ENCODE assay signal across 27 cellular contexts in genomic region chr21:36408568-36408967, GRCh38. TPM values are rescaled to one million over a fixed set of nuclear protein-coding genes. Genes with fewer than 3 reads are reported as not detected.
DNase-seq lines count a peak whose midpoint lies in the region; ATAC-seq, FAIRE-seq and TF ChIP-seq lines count a peak whose summit lies in the region.
"Had no signal": no experiment of that assay in that cellular context is flagged by ENCODE, and none has a peak within 500 bp of the region (broad histone marks: within the 10 kb centered on the region; RNA-seq: fewer than 3 reads in every experiment).

No MANE protein-coding gene starts in this region.

- no peak overlapping the region for H2AFZ ChIP-seq in HepG2 (ENCODE audit: low read length)
- H2AFZ ChIP-seq: GM23248 had no signal

- H3K9me3 Mint-ChIP-seq in nephron progenitor cell (no peaks in the 10 kb centered on the region), progenitor cell of endocrine pancreas (ENCODE audit: low read depth) (no peaks in the 10 kb centered on the region)
- H3K9me3 Mint-ChIP-seq: CD4-positive, alpha-beta T cell; CD8-positive, alpha-beta memory T cell had no signal

- POLR2A ChIA-PET in RWPE1 (lab: Yijun Ruan, JAX; ENCODE audit: low non-redundant PET) = no interaction called here
- POLR2A ChIA-PET in HepG2 (lab: Yijun Ruan, JAX) = no interaction called here

- H3K9me3 ChIP-seq in HepG2 (ENCODE audit: low read length) = no peaks in the 10 kb centered on the region
- H3K9me3 ChIP-seq: A549; BE2C; BLaER1 treated with 17β-estradiol and CSF1 and Interleukin-3, amounts not matched to agents 10 nM and 100 nM had no signal

- H3K4me1 Mint-ChIP-seq in nephron progenitor cell (no peaks in the 10 kb centered on the region), progenitor cell of endocrine pancreas (ENCODE audit: low read depth) (no peaks in the 10 kb centered on the region)
- H3K4me1 Mint-ChIP-seq: CD14-positive monocyte had no signal

- no TSS peak for BruUV-seq in HepG2 (replicated peaks; lab: Mats Ljungman, UMichigan)

- no peak overlapping the region for H3K4me2 ChIP-seq in HepG2 (ENCODE audit: low read depth, low read length)
- H3K4me2 ChIP-seq: A549; BLaER1 treated with 17β-estradiol and CSF1 and Interleukin-3, amounts not matched to agents 10 nM and 100 nM had no signal

- no peak for ATAC-seq in HG03571 (IDR thresholded peaks at IDR 0.05; ENCODE audit: unreplicated experiment)
- ATAC-seq in HepG2 = no peak
- ATAC-seq: A549, GM12878 had no signal

- TF ChIP-seq POLR2A in HepG2 (IDR thresholded peaks at IDR 0.05; ENCODE audit: insufficient read depth in 1 of 2, low read depth in 2 of 2, low read length in 2 of 2) = no peak

- in situ Hi-C loops in HepG2 (cut with HindIII; ENCODE audit: extremely low pct_ligation_motif_present, low pct_unique_long_range_greater_than_20kb) = no loop called here

- H3K36me3 Mint-ChIP-seq in nephron progenitor cell (ENCODE audit: low read depth) (peaks cover 70% of the 10 kb centered on the region), progenitor cell of endocrine pancreas (ENCODE audit: insufficient read depth) (peaks cover 20% of the 10 kb centered on the region)

- H3K27ac ChIP-seq in RWPE1 (peak overlapping the region; percentile 23; the same call in 1 of the 2 replicates), HepG2 (ENCODE audit: extremely low read length, insufficient read depth, low read length) (no peak overlapping the region)
- H3K27ac ChIP-seq: A549; BLaER1 treated with 17β-estradiol and CSF1 and Interleukin-3, amounts not matched to agents 10 nM and 100 nM; GM23248 had no signal

- TF ChIP-seq EP300 in HepG2 (IDR thresholded peaks at IDR 0.05; ENCODE audit: low read depth in 2 of 2, low read length in 2 of 2) (no peak), HepG2 (CRISPR knock-in tag; IDR thresholded peaks at IDR 0.05; ENCODE audit: borderline replicate concordance) (no peak)

- peaks cover 3% of the 10 kb centered on the region for H3K27me3 Mint-ChIP-seq in nephron progenitor cell (ENCODE audit: low read depth, poor library complexity)
- no peaks in the 10 kb centered on the region for H3K27me3 Mint-ChIP-seq in progenitor cell of endocrine pancreas
- H3K27me3 Mint-ChIP-seq: CD4-positive, alpha-beta T cell; CD8-positive, alpha-beta memory T cell had no signal

- intact Hi-C loops in HepG2 (cut with micrococcal nuclease; ENCODE audit: unreplicated experiment) = no loop called here

- H3K4me3 Mint-ChIP-seq in nephron progenitor cell = no peak overlapping the region
- H3K4me3 Mint-ChIP-seq in progenitor cell of endocrine pancreas (ENCODE audit: low read depth) = no peak overlapping the region
- H3K4me3 Mint-ChIP-seq: CD14-positive monocyte; CD4-positive, alpha-beta T cell; CD8-positive, alpha-beta memory T cell had no signal

- H4K20me1 ChIP-seq in HepG2 (ENCODE audit: insufficient read depth, low read length) = no peaks in the 10 kb centered on the region
- H4K20me1 ChIP-seq: BLaER1 treated with 17β-estradiol and CSF1 and Interleukin-3, amounts not matched to agents 10 nM and 100 nM had no signal

- H3K27ac Mint-ChIP-seq in nephron progenitor cell = peak overlapping the region; percentile 13
- peak overlapping the region; percentile 60 for H3K27ac Mint-ChIP-seq in progenitor cell of endocrine pancreas
- H3K27ac Mint-ChIP-seq: CD4-positive, alpha-beta T cell had no signal

- H3K9ac ChIP-seq in HepG2 (ENCODE audit: insufficient read depth, low read depth, low read length) = no peak overlapping the region
- H3K9ac ChIP-seq: BLaER1 treated with 17β-estradiol and CSF1 and Interleukin-3, amounts not matched to agents 10 nM and 100 nM; GM23248 had no signal

- peaks cover 4 to 26% of the 10 kb centered on the region in 2 experiments; a peak in 4 of 5 replicates for H3K36me3 ChIP-seq in HepG2 (replicated peaks in 1 of 2; ENCODE audit: control insufficient read depth in 1 of 2, insufficient read depth in 2 of 2, low read length in 2 of 2)

- no peak for TF ChIP-seq CTCF in RWPE1 (conservative IDR thresholded peaks at IDR 0.05; ENCODE audit: low read depth)
- no peak for TF ChIP-seq CTCF in choroid plexus epithelial cell (conservative IDR thresholded peaks at IDR 0.05; ENCODE audit: low read depth, low read length)
- no peak for TF ChIP-seq CTCF in nephron progenitor cell (IDR thresholded peaks at IDR 0.05)
- TF ChIP-seq CTCF in progenitor cell of endocrine pancreas (IDR thresholded peaks at IDR 0.05; ENCODE audit: unreplicated experiment) = no peak
- no peak for TF ChIP-seq CTCF in HepG2 (CRISPR knock-in tag; IDR thresholded peaks at IDR 0.05)

- H3K4me1 ChIP-seq in HepG2 (ENCODE audit: insufficient read depth, low read length) = no peaks in the 10 kb centered on the region
- H3K4me1 ChIP-seq: A549; BE2C; BLaER1 treated with 17β-estradiol and CSF1 and Interleukin-3, amounts not matched to agents 10 nM and 100 nM had no signal

- 97% methylated on average over 6 of the region's 6 CpGs for WGBS in HepG2 (ENCODE audit: low lambda C conversion rate)

- H3K79me2 ChIP-seq in HepG2 (ENCODE audit: insufficient read depth, low read length) = no peaks in the 10 kb centered on the region

- CTCF ChIA-PET in RWPE1 (lab: Yijun Ruan, JAX) = no interaction called here
- CTCF ChIA-PET in HepG2 (lab: Yijun Ruan, JAX; ENCODE audit: low intra/inter-chr PET ratio, low total read pairs) = no interaction called here

- no peak for TF ChIP-seq RAD21 in HepG2 (CRISPR knock-in tag; IDR thresholded peaks at IDR 0.05)

- H3K4me3 ChIP-seq in choroid plexus epithelial cell (ENCODE audit: low read depth, low read length) (no peak overlapping the region), HepG2 (replicated peaks in 1 of 3; ENCODE audit: insufficient read depth in 1 of 3, low read depth in 2 of 3, low read length in 3 of 3) (no peak overlapping the region)
- H3K4me3 ChIP-seq: A549; BLaER1 treated with 17β-estradiol and CSF1 and Interleukin-3, amounts not matched to agents 10 nM and 100 nM; GM12878; GM23248 had no signal

- no peak for FAIRE-seq in HepG2 (lab: Jason Lieb, UNC)
- FAIRE-seq: A549, D721Med, GM12878, GM19239, H1 had no signal

- DNase-seq in RWPE1 (ENCODE audit: low spot score) = no peak
- peak; percentile 19 for DNase-seq in choroid plexus epithelial cell (ENCODE audit: low read depth)
- DNase-seq in nephron progenitor cell = no peak
- no peak for DNase-seq in progenitor cell of endocrine pancreas (ENCODE audit: low spot score, unreplicated experiment)
- DNase-seq in stimulated activated CD8-positive, alpha-beta memory T cell treated with anti-CD3 and anti-CD28 coated beads, Interleukin-4, amount 100 ng/mL, for 48 hours = no peak
- DNase-seq in HepG2 (ENCODE audit: low spot score) = no peak
- DNase-seq: 8988T; ACHN; AML-193; BE2C; CD4-positive, alpha-beta T cell; CD8-positive, alpha-beta memory T cell; DMS 273 treated with DMSO at 0.1 percent for 48 hours; DMS79; EL; GDM1; GM23248; H7; HCEC 1CT had no signal

- no peaks in the 10 kb centered on the region for H3K27me3 ChIP-seq in HepG2 (ENCODE audit: control insufficient read depth in 1 of 2, insufficient read depth in 2 of 2, low read length in 2 of 2)
- H3K27me3 ChIP-seq: BE2C; BLaER1 treated with 17β-estradiol and CSF1 and Interleukin-3, amounts not matched to agents 10 nM and 100 nM had no signal

TF ChIP-seq in HepG2, 621 proteins besides CTCF, POLR2A, EP300 and RAD21:
- TF ChIP-seq TCF7 (IDR thresholded peaks at IDR 0.05; ENCODE audit: low read depth) (no peak), FOXM1 (CRISPR knock-in tag; IDR thresholded peaks at IDR 0.05) (no peak), ZMYM2 (CRISPR knock-in tag; IDR thresholded peaks at IDR 0.05) (no peak)

RNA-seq across cellular contexts. Expression of gene CHAF1B, which starts 23.4 kb away (rescaled TPM):
- total RNA-seq in progenitor cell of endocrine pancreas (9.1 and 11.7 TPM in 2 replicates), HepG2 (2016; rRNA removed; fragmentation: Illumina TruSeq; extraction: Trizol) (14.1 and 18.5 TPM in 2 replicates)
- total RNA-seq in HepG2 (2016; cell fraction: cytosol; rRNA removed; fragmentation: Illumina TruSeq; extraction: Trizol; ENCODE audit: low read depth) = 3.7 and 3.8 TPM in 2 replicates
- total RNA-seq in HepG2 (2016; cell fraction: insoluble cytoplasmic fraction; rRNA removed; fragmentation: Illumina TruSeq; extraction: Trizol) = 13.0 and 16.8 TPM in 2 replicates
- total RNA-seq in HepG2 (2016; cell fraction: membrane; rRNA removed; fragmentation: Illumina TruSeq; extraction: Trizol) = 5.9 and 7.0 TPM in 2 replicates
- total RNA-seq in HepG2 (2016; cell fraction: nucleus; rRNA removed; fragmentation: Illumina TruSeq; extraction: Trizol) = 7.2 and 7.5 TPM in 2 replicates
- polyA plus RNA-seq in HepG2 (2011; rRNA removed) = 3.8 and 5.1 TPM in 2 replicates
- 2.9 and 3.2 TPM in 2 replicates for polyA plus RNA-seq in HepG2 (2011; cell fraction: cytosol; rRNA removed)
- polyA plus RNA-seq in HepG2 (2011; cell fraction: nucleus; rRNA removed) = 2.7 and 2.8 TPM in 2 replicates
- polyA plus RNA-seq in HepG2 (2012) = 2.8 and 5.6 TPM in 2 replicates
- polyA plus RNA-seq in HepG2 (2016; cell fraction: cytosol; fragmentation: Illumina TruSeq; extraction: Trizol; ENCODE audit: low read depth) = 2.5 and 2.9 TPM in 2 replicates
- polyA plus RNA-seq in HepG2 (2016; cell fraction: insoluble cytoplasmic fraction; fragmentation: Illumina TruSeq; extraction: Trizol; ENCODE audit: low read depth) = 19.0 and 20.6 TPM in 2 replicates
- 4.3 and 4.9 TPM in 2 replicates for polyA plus RNA-seq in HepG2 (2016; cell fraction: membrane; fragmentation: Illumina TruSeq; extraction: Trizol; ENCODE audit: low read depth)
- 11.3 and 12.9 TPM in 2 replicates for polyA plus RNA-seq in HepG2 (2016; cell fraction: nucleus; fragmentation: Illumina TruSeq; extraction: Trizol; ENCODE audit: insufficient read depth, low read depth)
- polyA minus RNA-seq in HepG2 (2011; rRNA and poly(A)+ RNA removed; ENCODE audit: low replicate concordance) = 8.1 and 17.0 TPM in 2 replicates
- 3.2 and 4.6 TPM in 2 replicates for polyA minus RNA-seq in HepG2 (2011; cell fraction: cytosol; rRNA and poly(A)+ RNA removed)
- polyA minus RNA-seq in HepG2 (2011; cell fraction: nucleus; rRNA and poly(A)+ RNA removed) = 4.7 and 4.8 TPM in 2 replicates
- polyA plus RNA-seq: CD14-positive monocyte had no signal
